18 cellular contexts compared by ENCODE assay signal in the genomic region with DNA sequence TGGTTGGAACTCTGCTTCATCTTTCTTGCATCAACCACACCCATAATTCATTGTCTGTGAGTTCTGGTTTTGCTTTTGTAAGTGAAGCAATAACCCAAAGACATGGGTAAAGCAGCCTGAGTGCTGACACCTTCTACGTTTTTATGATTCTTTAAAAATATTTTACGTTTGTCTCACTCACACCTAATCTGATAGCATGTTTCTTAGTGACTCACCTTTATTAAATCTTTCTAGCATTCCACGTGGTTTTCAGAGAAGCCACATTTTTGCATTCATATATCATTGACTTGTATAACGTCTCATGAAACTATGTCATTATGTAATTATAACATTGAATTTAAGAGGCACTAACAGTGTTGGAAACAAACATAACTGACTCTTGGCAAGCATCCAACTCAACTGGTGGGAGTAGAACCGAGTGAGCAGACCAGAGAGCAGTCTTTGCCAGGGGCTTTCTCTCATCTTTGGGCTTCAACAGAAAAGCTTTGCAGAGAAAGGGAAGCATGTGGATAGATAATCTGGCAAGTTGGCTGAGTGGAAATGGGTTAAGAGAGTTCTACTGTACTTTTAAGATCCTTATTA.
DNase-seq lines count a peak whose midpoint lies in the region; ATAC-seq, FAIRE-seq and TF ChIP-seq lines count a peak whose summit lies in the region.
"Had no signal": no experiment of that assay in that cellular context is flagged by ENCODE, and none has a peak within 500 bp of the region (broad histone marks: within the 10 kb centered on the region; RNA-seq: fewer than 3 reads in every experiment).

No MANE protein-coding gene starts in this region.

- H3K27ac Mint-ChIP-seq in neural progenitor cell: no peak overlapping the region
- H3K27ac Mint-ChIP-seq: activated CD4-positive, alpha-beta T cell treated with anti-CD3 and anti-CD28 coated beads for 36 hours; CD4-positive, CD25-positive, alpha-beta regulatory T cell; nephron; T-helper 2 cell treated with Interferon-gamma antibody and Interleukin-4, amounts not matched to agents 5 μg/mL and 100 μg/mL, for 36 hours had no signal

- FAIRE-seq in keratinocyte (lab: Jason Lieb, UNC): no peak

- H3K27me3 ChIP-seq in keratinocyte (ENCODE audit: control insufficient read depth, extremely low read depth, insufficient read depth, low read length) (no peaks in the 10 kb centered on the region), neural progenitor cell (no peaks in the 10 kb centered on the region)
- H3K27me3 ChIP-seq: esophagus muscularis mucosa, uterus had no signal

- TF ChIP-seq CTCF in keratinocyte (optimal IDR thresholded peaks at IDR 0.05 in 1 of 3, IDR thresholded peaks at IDR 0.05 in 1 of 3, conservative IDR thresholded peaks at IDR 0.05 in 1 of 3; ENCODE audit: extremely low read depth in 1 of 3, insufficient read depth in 2 of 3, low read length in 3 of 3) (no peak), neural progenitor cell (IDR thresholded peaks at IDR 0.05) (no peak)

- H3K9me1 ChIP-seq in keratinocyte (ENCODE audit: control insufficient read depth, extremely low read depth, insufficient read depth, low read length): no peaks in the 10 kb centered on the region

- H3K4me3 Mint-ChIP-seq in neural progenitor cell: no peak overlapping the region
- H3K4me3 Mint-ChIP-seq: activated CD4-positive, alpha-beta T cell treated with anti-CD3 and anti-CD28 coated beads for 36 hours; CD4-positive, CD25-positive, alpha-beta regulatory T cell; nephron; T-helper 2 cell treated with Interferon-gamma antibody and Interleukin-4, amounts not matched to agents 5 μg/mL and 100 μg/mL, for 36 hours had no signal

- ATAC-seq in HG02588 (IDR thresholded peaks at IDR 0.05; ENCODE audit: unreplicated experiment): no peak
- ATAC-seq: activated CD4-positive, alpha-beta T cell treated with anti-CD3 and anti-CD28 coated beads for 36 hours had no signal

- H3K27ac ChIP-seq in keratinocyte (ENCODE audit: control insufficient read depth, insufficient read depth, low read length) (no peak overlapping the region), neural progenitor cell (no peak overlapping the region)
- H3K27ac ChIP-seq: coronary artery, esophagus muscularis mucosa, uterus had no signal

- no peaks in the 10 kb centered on the region for H3K9me3 Mint-ChIP-seq in neural progenitor cell
- H3K9me3 Mint-ChIP-seq: T-helper 2 cell treated with Interferon-gamma antibody and Interleukin-4, amounts not matched to agents 5 μg/mL and 100 μg/mL, for 36 hours had no signal

- H2AFZ ChIP-seq in keratinocyte (ENCODE audit: control insufficient read depth, low read length) (no peak overlapping the region), neural progenitor cell (replicated peaks) (no peak overlapping the region)

- peaks cover under 1% of the 10 kb centered on the region for H3K4me1 Mint-ChIP-seq in neural progenitor cell
- H3K4me1 Mint-ChIP-seq: activated CD4-positive, alpha-beta T cell treated with anti-CD3 and anti-CD28 coated beads for 36 hours; CD4-positive, CD25-positive, alpha-beta regulatory T cell had no signal

- no peaks in the 10 kb centered on the region for H3K36me3 Mint-ChIP-seq in neural progenitor cell
- H3K36me3 Mint-ChIP-seq: CD4-positive, CD25-positive, alpha-beta regulatory T cell had no signal

- no peaks in the 10 kb centered on the region for H3K27me3 Mint-ChIP-seq in neural progenitor cell (ENCODE audit: insufficient read depth, low read depth)
- H3K27me3 Mint-ChIP-seq: CD4-positive, CD25-positive, alpha-beta regulatory T cell had no signal

- no peak overlapping the region for H3K4me3 ChIP-seq in keratinocyte (ENCODE audit: control insufficient read depth in 2 of 3, extremely low read depth in 1 of 3, insufficient read depth in 2 of 3, low read depth in 1 of 3, low read length in 3 of 3)
- H3K4me3 ChIP-seq in neural progenitor cell: no peak overlapping the region
- H3K4me3 ChIP-seq: coronary artery, esophagus muscularis mucosa, uterus had no signal

- H4K20me1 ChIP-seq in keratinocyte (ENCODE audit: control insufficient read depth, extremely low read depth, insufficient read depth, low read length) (no peaks in the 10 kb centered on the region), neural progenitor cell (ENCODE audit: low read depth) (no peaks in the 10 kb centered on the region)

- H3K9ac ChIP-seq in keratinocyte (ENCODE audit: control insufficient read depth, extremely low read depth, insufficient read depth, low read length): no peak overlapping the region
- H3K9ac ChIP-seq in neural progenitor cell: no peak overlapping the region

- DNase-seq in EH (ENCODE audit: low read depth) (peak; percentile 14), NCI-H1105 (lab: John Stamatoyannopoulos, UW) (peak; percentile 95), NCI-H82 (lab: John Stamatoyannopoulos, UW) (peak; percentile 7), keratinocyte (ENCODE audit: low read depth, low spot score) (peak; percentile 28), neural progenitor cell (ENCODE audit: low spot score) (no peak), iPS-NIHi11 (ENCODE audit: low spot score) (no peak)
- DNase-seq: activated CD4-positive, alpha-beta T cell treated with anti-CD3 and anti-CD28 coated beads for 36 hours; activated T-cell treated with anti-CD3 and anti-CD28 coated beads for 4 hours; CD4-positive, CD25-positive, alpha-beta regulatory T cell; hypothalamus; KBM-7; stimulated activated naive CD4-positive, alpha-beta T cell; uterus had no signal

- dilution Hi-C loops in keratinocyte (cut with MboI; ENCODE audit: extremely low pct_ligation_motif_present, low sequenced_read_pairs): no loop called here

- H3K9me3 ChIP-seq in keratinocyte (ENCODE audit: control insufficient read depth, low read depth, low read length) (no peaks in the 10 kb centered on the region), neural progenitor cell (ENCODE audit: low read depth) (no peaks in the 10 kb centered on the region)
- H3K9me3 ChIP-seq: esophagus muscularis mucosa, uterus had no signal

- no peaks in the 10 kb centered on the region for H3K79me2 ChIP-seq in keratinocyte (ENCODE audit: control insufficient read depth, insufficient read depth, low read length)
- H3K79me2 ChIP-seq in neural progenitor cell (ENCODE audit: low read depth): no peaks in the 10 kb centered on the region

- H3K4me1 ChIP-seq in keratinocyte (ENCODE audit: control insufficient read depth, extremely low read depth, insufficient read depth, low read length) (peaks cover 6% of the 10 kb centered on the region), neural progenitor cell (no peaks in the 10 kb centered on the region)
- H3K4me1 ChIP-seq: esophagus muscularis mucosa, uterus had no signal

- H3K4me2 ChIP-seq in keratinocyte (ENCODE audit: control insufficient read depth, extremely low read depth, insufficient read depth, low read depth, low read length) (no peak overlapping the region), neural progenitor cell (no peak overlapping the region)

- H3F3A ChIP-seq in neural progenitor cell (ENCODE audit: low read depth): no peaks in the 10 kb centered on the region

- H3K36me3 ChIP-seq in keratinocyte (ENCODE audit: control insufficient read depth in 2 of 2, extremely low read depth in 1 of 2, insufficient read depth in 2 of 2, low read length in 2 of 2): no peaks in the 10 kb centered on the region
- H3K36me3 ChIP-seq in neural progenitor cell: no peaks in the 10 kb centered on the region
- H3K36me3 ChIP-seq: esophagus muscularis mucosa, uterus had no signal

Comparison
In these comparisons a context has a peak if more than half of its experiments do, and no peak if none do; other contexts are left out.
1. DNase-seq: peak in EH (single experiment), NCI-H1105 (single experiment), NCI-H82 (single experiment) and keratinocyte (single experiment); none in neural progenitor cell (single experiment) and iPS-NIHi11 (single experiment).